Comparison of ENCODE assay signal across 8 cellular contexts in genomic region chr11:82701847-82702520, GRCh38. TPM values are rescaled to one million over a fixed set of nuclear protein-coding genes. Genes with fewer than 3 reads are reported as not detected.
DNase-seq lines count a peak whose midpoint lies in the region; ATAC-seq and TF ChIP-seq lines count a peak whose summit lies in the region.

No MANE protein-coding gene starts in this region.

- H3K27ac ChIP-seq in RWPE2 (ENCODE audit: poor library complexity, severe bottlenecking) = no peak overlapping the region
- no peak overlapping the region for H3K27ac ChIP-seq in spleen

- H3K4me1 ChIP-seq in BE2C (no peaks in the 10 kb centered on the region), RWPE2 (ENCODE audit: insufficient read depth, poor library complexity, severe bottlenecking) (no peaks in the 10 kb centered on the region), spleen (no peaks in the 10 kb centered on the region)

- DNase-seq in BE2C (peak; percentile 46), GM10266 (ENCODE audit: extremely low spot score) (peak; percentile 42), RWPE2 (ENCODE audit: low spot score) (no peak), fibroblast of the aortic adventitia (ENCODE audit: low read depth) (peak; percentile 45), spleen (no peak), NCI-H1048 (lab: John Stamatoyannopoulos, UW) (no peak)
- no peak for DNase-seq in activated effector memory CD4-positive, alpha-beta T cell treated with anti-CD3 and anti-CD28 coated beads, Interleukin-2, amount 50 U/mL, for 16 hours

- intact Hi-C loops in spleen (cut with DNase I; ENCODE audit: low total_unique reads) = no loop called here

- WGBS in spleen, 5 donors = 51 to 58% (median 53%) methylated on average over 7 of the region's 7 CpGs

- H3K4me3 ChIP-seq in BE2C (ENCODE audit: low read depth, low read length) = no peak overlapping the region
- H3K4me3 ChIP-seq in RWPE2 (ENCODE audit: severe bottlenecking) = no peak overlapping the region
- H3K4me3 ChIP-seq in fibroblast of the aortic adventitia (ENCODE audit: low read depth, low read length) = no peak overlapping the region
- no peak overlapping the region for H3K4me3 ChIP-seq in spleen

- ATAC-seq in HG03159 (IDR thresholded peaks at IDR 0.05; ENCODE audit: unreplicated experiment) = peak; percentile 66
- ATAC-seq in RWPE2 (ENCODE audit: low read depth) = no peak

- H3K9me3 ChIP-seq in BE2C = no peaks in the 10 kb centered on the region
- H3K9me3 ChIP-seq in RWPE2 (ENCODE audit: severe bottlenecking) = no peaks in the 10 kb centered on the region
- H3K9me3 ChIP-seq in spleen = no peaks in the 10 kb centered on the region

- TF ChIP-seq CTCF in BE2C (IDR thresholded peaks at IDR 0.05; ENCODE audit: low read depth, low read length) (peak; percentile 91), GM10266 (IDR thresholded peaks at IDR 0.05; ENCODE audit: control insufficient read depth, insufficient read depth, low read depth, missing control alignments) (peak; percentile 64), RWPE2 (IDR thresholded peaks at IDR 0.05; ENCODE audit: poor library complexity, severe bottlenecking) (peak; percentile 38), fibroblast of the aortic adventitia (IDR thresholded peaks at IDR 0.05; ENCODE audit: insufficient read depth, low read length) (peak; percentile 67), spleen (IDR thresholded peaks at IDR 0.05 in 8 of 11, conservative IDR thresholded peaks at IDR 0.05 in 3 of 11) (peak in 7 of 11 experiments; percentile 19 to 50 (median 45))

- H3K27me3 ChIP-seq in BE2C (no peaks in the 10 kb centered on the region), RWPE2 (ENCODE audit: insufficient read depth, poor library complexity, severe bottlenecking) (no peaks in the 10 kb centered on the region), spleen (replicated peaks in 1 of 7) (peaks cover 0 to 9% (median 0%) of the 10 kb centered on the region in 7 donors)

- H3K36me3 ChIP-seq in BE2C (no peaks in the 10 kb centered on the region), RWPE2 (ENCODE audit: low read depth) (no peaks in the 10 kb centered on the region), spleen (no peaks in the 10 kb centered on the region)

- no peak for TF ChIP-seq POLR2A in spleen (IDR thresholded peaks at IDR 0.05)

RNA-seq across cellular contexts. Expression of gene FAM181B, which starts 31.7 kb away (rescaled TPM):
- polyA plus RNA-seq in BE2C (2012; ENCODE audit: insufficient read depth, insufficient read length, low read depth) = 4.1 TPM
- total RNA-seq in fibroblast of the aortic adventitia (ENCODE audit: low replicate concordance) = 0.25 TPM in 1 of 2 replicates, not detected in the other
- total RNA-seq in spleen = under 1 TPM in 2 of 7 donors, not detected in 5; 0.07 to 0.09 TPM
- polyA plus RNA-seq in spleen = under 1 TPM; 0.09 to 0.22 (median 0.20) TPM

Comparison
In these comparisons a context has a peak if more than half of its experiments do, and no peak if none do; other contexts are left out.
1. DNase-seq: peak in BE2C (single experiment), GM10266 (single experiment) and fibroblast of the aortic adventitia (single experiment); none in RWPE2 (single experiment), spleen (single experiment), NCI-H1048 (single experiment) and activated effector memory CD4-positive, alpha-beta T cell treated with anti-CD3 and anti-CD28 coated beads, Interleukin-2, amount 50 U/mL, for 16 hours (single experiment).
2. CTCF ChIP-seq: peak in every context shown above with its lines; median percentile 91 in BE2C; 67 in fibroblast of the aortic adventitia; 64 in GM10266; 45 in spleen; 38 in RWPE2.